ENCODE assay signal across 28 cellular contexts in the genomic region with DNA sequence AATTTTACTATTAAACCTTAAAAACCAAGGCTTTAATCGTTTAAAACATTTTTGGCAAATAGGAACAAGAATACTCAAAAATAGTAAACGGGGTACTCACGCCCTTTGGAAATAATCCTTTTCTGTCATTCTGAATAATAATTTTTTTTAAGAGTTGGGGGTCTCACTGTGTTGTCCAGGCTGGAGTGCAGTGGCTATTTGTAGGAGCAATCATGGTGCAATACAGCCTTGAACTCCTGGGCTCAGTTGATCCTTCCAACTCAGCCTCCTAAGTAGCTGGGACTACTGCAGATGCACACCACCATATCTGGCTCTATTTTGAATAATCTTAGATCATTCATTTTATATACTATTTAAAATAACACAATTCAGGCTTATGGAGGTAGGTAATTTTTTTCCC.
"Had no signal": no experiment of that assay in that cellular context is flagged by ENCODE, and none has a peak within 500 bp of the region (broad histone marks: within the 10 kb centered on the region; RNA-seq: fewer than 3 reads in every experiment).

No MANE protein-coding gene starts in this region.

- H3K4me1 ChIP-seq: esophagus squamous epithelium, gastrocnemius medialis, left lung, lower lobe of right lung had no signal

- FAIRE-seq: colon, endometrium, islet of Langerhans, keratinocyte had no signal

- H3K4me3 Mint-ChIP-seq: dendritic cell treated with granulocyte-macrophage colony-stimulating factor and Interleukin-4, amounts not matched to agents 40 ng/mL and 50 ng/mL, for 4 days; effector memory CD8-positive, alpha-beta T cell; endodermal cell; mesothelial cell of epicardium; naive B cell had no signal

- H3K27me3 ChIP-seq: esophagus squamous epithelium, gastrocnemius medialis, heart right ventricle, left lung had no signal

- H3K27ac ChIP-seq: coronary artery, epithelial cell of prostate, esophagus squamous epithelium, gastrocnemius medialis, heart right ventricle, left lung, lower lobe of right lung had no signal

- H3K9me3 ChIP-seq: esophagus squamous epithelium, gastrocnemius medialis, heart right ventricle, left lung, lower lobe of right lung, mucosa of descending colon had no signal

- H3K27me3 Mint-ChIP-seq: dendritic cell treated with granulocyte-macrophage colony-stimulating factor and Interleukin-4, amounts not matched to agents 40 ng/mL and 50 ng/mL, for 4 days; effector memory CD8-positive, alpha-beta T cell; naive B cell had no signal

- ATAC-seq: effector memory CD8-positive, alpha-beta T cell; esophagus mucosa; gastrocnemius medialis; heart right ventricle; left cardiac atrium; left lung; left ventricle myocardium superior; lower lobe of right lung; mucosa of descending colon had no signal

- DNase-seq: effector CD8-positive, alpha-beta T cell; effector memory CD8-positive, alpha-beta T cell; endodermal cell; erythroblast; esophagus squamous epithelium; foreskin fibroblast; foreskin melanocyte; gastrocnemius medialis; glutamatergic neuron; head of caudate nucleus; heart right ventricle; hippocampal formation; left cardiac atrium; left lung; left ventricle myocardium superior; lower lobe of right lung; mesenchymal stem cell; mucosa of descending colon; naive B cell had no signal

- H3K27ac Mint-ChIP-seq: dendritic cell treated with granulocyte-macrophage colony-stimulating factor and Interleukin-4, amounts not matched to agents 40 ng/mL and 50 ng/mL, for 4 days; effector memory CD8-positive, alpha-beta T cell; endodermal cell; mesothelial cell of epicardium had no signal

- H3K4me3 ChIP-seq: coronary artery, esophagus squamous epithelium, gastrocnemius medialis, heart right ventricle, left lung, lower lobe of right lung, mucosa of descending colon had no signal

- H3K4me1 Mint-ChIP-seq: endodermal cell, mesothelial cell of epicardium had no signal
